ENCODE assay signal across 20 cellular contexts in the genomic region with DNA sequence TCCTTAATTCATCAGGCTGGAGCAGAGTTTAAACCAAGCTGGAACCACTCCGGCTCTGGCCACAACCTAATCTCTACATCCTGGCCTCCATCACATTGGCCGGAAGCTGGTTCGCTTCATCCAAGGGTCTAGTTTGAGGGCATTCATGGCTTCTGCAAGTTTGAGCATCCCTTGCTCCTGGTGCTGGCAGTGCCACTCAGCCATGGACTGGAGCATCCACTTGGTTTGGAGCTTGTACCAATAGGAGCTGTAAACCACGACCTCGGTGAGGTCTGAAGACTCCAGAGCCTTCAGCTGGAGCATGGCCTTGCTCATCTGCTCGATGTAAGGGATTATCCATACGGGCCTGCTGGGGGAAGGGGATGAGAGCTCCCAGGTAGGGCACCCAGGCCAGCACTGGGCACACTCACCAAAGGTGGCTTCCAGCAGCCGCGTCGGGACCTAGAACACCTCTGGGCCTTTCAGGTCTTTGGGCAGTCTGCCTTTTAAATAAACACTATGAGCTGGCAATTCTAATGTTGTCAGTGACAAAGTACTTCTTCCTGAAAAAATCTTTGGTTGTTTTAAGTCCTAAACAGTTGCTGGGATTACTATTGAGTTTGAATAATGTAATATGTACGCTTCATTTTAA.
"Had no signal": no experiment of that assay in that cellular context is flagged by ENCODE, and none has a peak within 500 bp of the region (broad histone marks: within the 10 kb centered on the region; RNA-seq: fewer than 3 reads in every experiment).

No MANE protein-coding gene starts in this region.

- H3K4me3 Mint-ChIP-seq: activated CD4-positive, alpha-beta memory T cell treated with anti-CD3 and anti-CD28 coated beads, Interleukin-2, amount 10 ng/mL, durations not matched to agents 7 days and 5 days had no signal

- H3K9me3 Mint-ChIP-seq: activated CD4-positive, alpha-beta memory T cell treated with anti-CD3 and anti-CD28 coated beads, Interleukin-2, amount 10 ng/mL, durations not matched to agents 7 days and 5 days; activated naive CD4-positive, alpha-beta T cell treated with anti-CD3 and anti-CD28 coated beads, Interleukin-2, amount 50 U/mL, for 72 hours had no signal

- H3K27ac Mint-ChIP-seq: activated CD4-positive, alpha-beta memory T cell treated with anti-CD3 and anti-CD28 coated beads, Interleukin-2, amount 10 ng/mL, durations not matched to agents 7 days and 5 days; brain had no signal

- H3K36me3 ChIP-seq: colonic mucosa, esophagus squamous epithelium, left ventricle myocardium inferior, upper lobe of left lung had no signal

- ATAC-seq: activated naive CD4-positive, alpha-beta T cell treated with anti-CD3 and anti-CD28 coated beads, Interleukin-2, amount 50 U/mL, for 72 hours had no signal

- H3K27me3 ChIP-seq: colonic mucosa, esophagus squamous epithelium, upper lobe of left lung had no signal

- H3K27ac ChIP-seq: colonic mucosa, esophagus squamous epithelium, left ventricle myocardium inferior had no signal

- DNase-seq: activated CD4-positive, alpha-beta memory T cell treated with anti-CD3 and anti-CD28 coated beads, Interleukin-2, amount 10 ng/mL, durations not matched to agents 7 days and 5 days; activated CD4-positive, alpha-beta T cell treated with anti-CD3 and anti-CD28 coated beads for 4 hours; activated effector memory CD4-positive, alpha-beta T cell treated with anti-CD3 and anti-CD28 coated beads, Interleukin-2, amount 50 U/mL, for 16 hours; activated T-cell treated with anti-CD3 and anti-CD28 coated beads, Interleukin-2, amount 50 U/mL, for 48 hours; central memory CD4-positive, alpha-beta T cell; colonic mucosa; effector CD4-positive, alpha-beta T cell; esophagus squamous epithelium; hippocampal formation; kidney; left ventricle myocardium inferior; mesendoderm; SK-N-SH; stimulated activated CD4-positive, alpha-beta T cell treated with anti-CD3 and anti-CD28 coated beads, Interleukin-4, amount 100 ng/mL, for 24 hours; stimulated activated naive CD4-positive, alpha-beta T cell treated with Interleukin-2 at 50 U/mL for 16 hours; T-helper 1 cell had no signal

- H3K4me3 ChIP-seq: colonic mucosa, esophagus squamous epithelium, left ventricle myocardium inferior, skin epidermis, upper lobe of left lung had no signal

- H3K36me3 Mint-ChIP-seq: activated naive CD4-positive, alpha-beta T cell treated with anti-CD3 and anti-CD28 coated beads, Interleukin-2, amount 50 U/mL, for 72 hours; brain had no signal

- H3K9me3 ChIP-seq: colonic mucosa, esophagus squamous epithelium, left ventricle myocardium inferior, SK-N-SH, upper lobe of left lung had no signal

- H3K4me1 ChIP-seq: colonic mucosa had no signal
